23 cellular contexts compared by ENCODE assay signal in genomic region chr5:163695817-163696216, GRCh38.
DNase-seq lines count a peak whose midpoint lies in the region; ATAC-seq, FAIRE-seq and TF ChIP-seq lines count a peak whose summit lies in the region.
"Had no signal": no experiment of that assay in that cellular context is flagged by ENCODE, and none has a peak within 500 bp of the region (broad histone marks: within the 10 kb centered on the region; RNA-seq: fewer than 3 reads in every experiment).

No MANE protein-coding gene starts in this region.

- H4K20me1 ChIP-seq in H1 (replicated peaks in 1 of 2; ENCODE audit: control insufficient read depth in 1 of 2, insufficient read depth in 2 of 2, low read length in 2 of 2) = no peaks in the 10 kb centered on the region

- no peak overlapping the region for H3K23ac ChIP-seq in H1 (ENCODE audit: insufficient read length)

- FAIRE-seq in H1 (lab: Jason Lieb, UNC) = no peak

- 92% methylated on average over 4 of the region's 4 CpGs; no CpG with 5 or more reads in 1 of the 2 experiments for WGBS in H1 (ENCODE audit: extremely low coverage in 1 of 2, insufficient coverage in 1 of 2, insufficient read length in 1 of 2, insufficient replicate concordance in 2 of 2, low coverage in 1 of 2, low lambda C conversion rate in 2 of 2, missing lambda C conversion rate in 1 of 2), 2 experiments

- no peak overlapping the region for H3K4ac ChIP-seq in H1 (replicated peaks; ENCODE audit: insufficient read length, low read depth, low read length)

- no peaks in the 10 kb centered on the region for H3K27me3 Mint-ChIP-seq in stimulated activated memory B cell treated with anti-CD40 and anti-IgM and Interleukin-4, amounts not matched to agents 10 μg/mL and 1 μg/mL and 100 μg/mL, for 72 hours

- TF ChIP-seq RAD21 in H1 (IDR thresholded peaks at IDR 0.05 in 1 of 2, conservative IDR thresholded peaks at IDR 0.05 in 1 of 2; ENCODE audit: low read depth in 2 of 2, low read length in 2 of 2) = no peak

- no peak overlapping the region for H2BK12ac ChIP-seq in H1 (ENCODE audit: low read depth, low read length)

- H4K8ac ChIP-seq in H1 (ENCODE audit: extremely low read depth, insufficient read depth, low read length) = no peak overlapping the region

- no peaks in the 10 kb centered on the region for H3K9me3 Mint-ChIP-seq in stimulated activated memory B cell treated with anti-CD40 and anti-IgM and Interleukin-4, amounts not matched to agents 10 μg/mL and 1 μg/mL and 100 μg/mL, for 72 hours
- H3K9me3 Mint-ChIP-seq: activated B cell treated with CpG ODN at 0.5 μM for 24 hours; activated CD8-positive, alpha-beta T cell treated with anti-CD3 and anti-CD28 coated beads for 36 hours; type B pancreatic cell had no signal

- H3K4me3 Mint-ChIP-seq in stimulated activated memory B cell treated with anti-CD40 and anti-IgM and Interleukin-4, amounts not matched to agents 10 μg/mL and 1 μg/mL and 100 μg/mL, for 72 hours = no peak overlapping the region
- H3K4me3 Mint-ChIP-seq: activated B cell treated with CpG ODN at 0.5 μM for 24 hours; activated CD8-positive, alpha-beta T cell treated with anti-CD3 and anti-CD28 coated beads for 36 hours; B cell; type B pancreatic cell had no signal

- H3K36me3 ChIP-seq in H1 (ENCODE audit: control insufficient read depth in 2 of 4, insufficient read depth in 4 of 4, low read length in 3 of 4) = no peaks in the 10 kb centered on the region
- H3K36me3 ChIP-seq in HAP-1 (replicated peaks) = no peaks in the 10 kb centered on the region
- H3K36me3 ChIP-seq: adrenal gland, breast epithelium, left ventricle myocardium inferior, spleen had no signal

- H3K79me2 ChIP-seq in H1 (ENCODE audit: control insufficient read depth in 1 of 2, insufficient read depth in 2 of 2, low read length in 2 of 2) = no peaks in the 10 kb centered on the region

- no peak overlapping the region for H4K91ac ChIP-seq in H1 (replicated peaks; ENCODE audit: insufficient read length, low read length)

- intact Hi-C loops in left ventricle myocardium superior (cut with micrococcal nuclease) = no loop called here

- no peak overlapping the region for H2AK5ac ChIP-seq in H1 (ENCODE audit: low read depth, low read length)

- no peak for ATAC-seq in stimulated activated memory B cell treated with anti-CD40 and anti-IgM and Interleukin-4, amounts not matched to agents 10 μg/mL and 1 μg/mL and 100 μg/mL, for 72 hours
- no peak for ATAC-seq in left ventricle myocardium superior

- no peak for TF ChIP-seq CTCF in H1 (IDR thresholded peaks at IDR 0.05; ENCODE audit: control extremely low read depth in 1 of 3, insufficient read depth in 1 of 3, low read depth in 1 of 3, low read length in 3 of 3)

- in situ Hi-C loops in HAP-1 (cut with MboI; ENCODE audit: low sequenced_read_pairs) = no loop called here

- no peak overlapping the region for H2BK20ac ChIP-seq in H1 (ENCODE audit: low read length)

- H3K27me3 ChIP-seq in H1 (replicated peaks in 1 of 4; ENCODE audit: control insufficient read depth in 3 of 4, extremely low read depth in 1 of 4, insufficient read depth in 3 of 4, low read length in 3 of 4) (no peaks in the 10 kb centered on the region), HAP-1 (ENCODE audit: low read depth) (peaks cover 2% of the 10 kb centered on the region; the same call in 1 of the 2 replicates)
- H3K27me3 ChIP-seq: adrenal gland, breast epithelium, spleen had no signal

- no peaks in the 10 kb centered on the region for H3K36me3 Mint-ChIP-seq in stimulated activated memory B cell treated with anti-CD40 and anti-IgM and Interleukin-4, amounts not matched to agents 10 μg/mL and 1 μg/mL and 100 μg/mL, for 72 hours
- H3K36me3 Mint-ChIP-seq: type B pancreatic cell had no signal

- TF ChIP-seq POLR2A in H1 (IDR thresholded peaks at IDR 0.05; ENCODE audit: control extremely low read depth in 1 of 2, low read depth in 2 of 2, low read length in 2 of 2) = no peak

- no peak overlapping the region for H2BK5ac ChIP-seq in H1 (ENCODE audit: low read depth, low read length)

- H3K4me1 Mint-ChIP-seq in stimulated activated memory B cell treated with anti-CD40 and anti-IgM and Interleukin-4, amounts not matched to agents 10 μg/mL and 1 μg/mL and 100 μg/mL, for 72 hours = peaks cover 13% of the 10 kb centered on the region

- H3K18ac ChIP-seq in H1 (ENCODE audit: extremely low read depth, low read length) = no peak overlapping the region

- no peaks in the 10 kb centered on the region for H3K23me2 ChIP-seq in H1 (ENCODE audit: low read depth, low read length)

- H3K9ac ChIP-seq in H1 (replicated peaks in 1 of 4; ENCODE audit: extremely low read depth in 1 of 4, low read depth in 3 of 4, low read length in 3 of 4) = no peak overlapping the region

- DNase-seq in NCI-H1417 (lab: John Stamatoyannopoulos, UW) = peak in 2 of 3 experiments; percentile 54 to 82
- DNase-seq in NCI-H1417 treated with DMSO at 0.1 percent for 48 hours (lab: John Stamatoyannopoulos, UW) = no peak
- DNase-seq in NCI-H748 (lab: John Stamatoyannopoulos, UW; ENCODE audit: unreplicated experiment) = peak; percentile 61
- no peak for DNase-seq in H1 (ENCODE audit: low read depth in 1 of 2, low spot score in 2 of 2)
- no peak for DNase-seq in left ventricle myocardium superior
- no peak for DNase-seq in NCI-H1105 treated with DMSO at 0.1 percent for 48 hours (lab: John Stamatoyannopoulos, UW)
- DNase-seq in HAP-1 (ENCODE audit: low spot score in 2 of 2) = no peak
- DNase-seq: activated B cell treated with CpG ODN at 0.5 μM for 24 hours; activated gamma-delta T cell treated with Interleukin-2 at 50 U/mL for 16 hours; left ventricle myocardium inferior; NCI-H510A treated with DMSO at 0.1 percent for 48 hours; spleen; stimulated activated CD4-positive, alpha-beta T cell treated with anti-CD3 and anti-CD28 coated beads, Interleukin-4, amount 100 ng/mL, for 4 hours; T-helper 9 cell had no signal

- H3K79me1 ChIP-seq in H1 (ENCODE audit: low read depth, low read length) = no peaks in the 10 kb centered on the region

- H3K4me1 ChIP-seq in H1 (replicated peaks in 1 of 4; ENCODE audit: control insufficient read depth in 3 of 4, insufficient read depth in 4 of 4, low read length in 3 of 4) (peaks cover 0 to 3% (median 0%) of the 10 kb centered on the region in 4 experiments; a peak in 1 of 7 replicates), HAP-1 (no peaks in the 10 kb centered on the region)
- H3K4me1 ChIP-seq: adrenal gland, breast epithelium, left ventricle myocardium inferior had no signal

- 0 out of 2 replicates have a peak overlapping the region, but pooled peaks have one; percentile 44 for H2AFZ ChIP-seq in H1 (ENCODE audit: low read length)
- H2AFZ ChIP-seq: PC-9 had no signal

- H3K27ac ChIP-seq in H1 (ENCODE audit: low read depth, low read length) = no peak overlapping the region
- H3K27ac ChIP-seq: 22Rv1, adrenal gland, breast epithelium, coronary artery, left ventricle myocardium inferior, PC-9, spleen had no signal

- H3K4me2 ChIP-seq in H1 (ENCODE audit: insufficient read depth in 1 of 2, low read depth in 2 of 2, low read length in 2 of 2) = no peak overlapping the region
- H3K4me2 ChIP-seq: PC-9 had no signal

- no peak overlapping the region for H3K56ac ChIP-seq in H1 (replicated peaks; ENCODE audit: insufficient read length, low read depth, low read length)

- H3K27ac Mint-ChIP-seq in stimulated activated memory B cell treated with anti-CD40 and anti-IgM and Interleukin-4, amounts not matched to agents 10 μg/mL and 1 μg/mL and 100 μg/mL, for 72 hours = peak overlapping the region; percentile 37
- H3K27ac Mint-ChIP-seq: activated B cell treated with CpG ODN at 0.5 μM for 24 hours; activated CD8-positive, alpha-beta T cell treated with anti-CD3 and anti-CD28 coated beads for 36 hours; type B pancreatic cell had no signal

- no peak overlapping the region for H4K5ac ChIP-seq in H1 (ENCODE audit: insufficient read length, low read depth, low read length)

- POLR2A ChIA-PET in H1 (lab: Charles Lee; ENCODE audit: partially characterized antibody) = no interaction called here

- H2BK120ac ChIP-seq in H1 (replicated peaks; ENCODE audit: low read depth, low read length) = no peak overlapping the region

- no peak overlapping the region for H3K4me3 ChIP-seq in H1 (ENCODE audit: extremely low read depth in 1 of 4, insufficient read depth in 2 of 4, low read depth in 3 of 4, low read length in 4 of 4)
- no peak overlapping the region for H3K4me3 ChIP-seq in HAP-1
- H3K4me3 ChIP-seq: adrenal gland, breast epithelium, coronary artery, left ventricle myocardium inferior, PC-9, spleen had no signal

- H3K9me3 ChIP-seq in H1 (ENCODE audit: insufficient read depth in 2 of 2, low read depth in 1 of 2, low read length in 1 of 2) = no peaks in the 10 kb centered on the region
- H3K9me3 ChIP-seq in HAP-1 = no peaks in the 10 kb centered on the region
- H3K9me3 ChIP-seq: adrenal gland, breast epithelium, left ventricle myocardium inferior, spleen had no signal

- H3K14ac ChIP-seq in H1 (ENCODE audit: insufficient read length) = no peak overlapping the region

- no peak overlapping the region for H2BK15ac ChIP-seq in H1 (ENCODE audit: low read length)

- CTCF ChIA-PET in H1 (lab: Charles Lee; ENCODE audit: partially characterized antibody) = interaction anchor here (0.6 to 3.0 kb wide), 21 partner anchors 9 to 807 kb away, joined by 3 to 14 read pairs (median 3); no protein-coding TSS in a partner anchor

- TF ChIP-seq EP300 in H1 (IDR thresholded peaks at IDR 0.05; ENCODE audit: borderline replicate concordance in 1 of 2, low read depth in 2 of 2, low read length in 2 of 2) = no peak

TF ChIP-seq in H1, 55 proteins besides CTCF, POLR2A, EP300 and RAD21:
- no peak for TF ChIP-seq E2F6 (IDR thresholded peaks at IDR 0.05)
- no peak for TF ChIP-seq CBX8 (IDR thresholded peaks at IDR 0.05; ENCODE audit: borderline replicate concordance, low read depth, low read length)
- TF ChIP-seq SP1 (IDR thresholded peaks at IDR 0.05; ENCODE audit: low read depth, low read length) = no peak
- TF ChIP-seq RFX5 (IDR thresholded peaks at IDR 0.05; ENCODE audit: borderline replicate concordance, low read depth, low read length) = no peak
- TF ChIP-seq SIN3A (conservative IDR thresholded peaks at IDR 0.05 in 1 of 2, IDR thresholded peaks at IDR 0.05 in 1 of 2; ENCODE audit: low read depth in 1 of 2, low read length in 2 of 2) = no peak
- no peak for TF ChIP-seq TEAD4 (IDR thresholded peaks at IDR 0.05; ENCODE audit: low read depth, low read length)
- TF ChIP-seq NANOG (IDR thresholded peaks at IDR 0.05; ENCODE audit: insufficient read depth, low read depth, low read length, poor library complexity, severe bottlenecking) = no peak
- no peak for TF ChIP-seq BRCA1 (IDR thresholded peaks at IDR 0.05; ENCODE audit: low read depth, low read length)
- no peak for TF ChIP-seq SP4 (IDR thresholded peaks at IDR 0.05; ENCODE audit: low read length)

Comparison
In these comparisons a context has a peak if more than half of its experiments do, and no peak if none do; other contexts are left out.
1. DNase-seq: peak in NCI-H1417 (2 of 3) and NCI-H748 (single experiment); none in NCI-H1417 treated with DMSO at 0.1 percent for 48 hours (single experiment), H1 (0 of 2), left ventricle myocardium superior (single experiment), NCI-H1105 treated with DMSO at 0.1 percent for 48 hours (single experiment) and HAP-1 (0 of 2).